ENCODE assay signal across 8 cellular contexts in genomic region chr1:161738627-161739287, GRCh38. TPM values are rescaled to one million over a fixed set of nuclear protein-coding genes. Genes with fewer than 3 reads are reported as not detected.
DNase-seq lines count a peak whose midpoint lies in the region; ATAC-seq, FAIRE-seq and TF ChIP-seq lines count a peak whose summit lies in the region.

No MANE protein-coding gene starts in this region.

- no peak overlapping the region for H3K4me3 Mint-ChIP-seq in progenitor cell of endocrine pancreas (ENCODE audit: low read depth)

- no peaks in the 10 kb centered on the region for H3K4me1 Mint-ChIP-seq in progenitor cell of endocrine pancreas (ENCODE audit: low read depth)

- no peaks in the 10 kb centered on the region for H3K36me3 Mint-ChIP-seq in progenitor cell of endocrine pancreas (ENCODE audit: insufficient read depth)

- peak; percentile 57 for TF ChIP-seq CTCF in progenitor cell of endocrine pancreas (IDR thresholded peaks at IDR 0.05; ENCODE audit: unreplicated experiment)

- peak; percentile 98 for FAIRE-seq in GM19239 (lab: Jason Lieb, UNC)

- H3K9me3 Mint-ChIP-seq in progenitor cell of endocrine pancreas (ENCODE audit: low read depth): no peaks in the 10 kb centered on the region

- peak; percentile 60 for ATAC-seq in HG03280 (IDR thresholded peaks at IDR 0.05; ENCODE audit: unreplicated experiment)

- peaks cover 13% of the 10 kb centered on the region for H3K27me3 Mint-ChIP-seq in progenitor cell of endocrine pancreas

- DNase-seq in COR-L47 (lab: John Stamatoyannopoulos, UW) (peak; percentile 8), GM19239 (ENCODE audit: insufficient read length, low spot score) (no peak), NOMO-1 treated with DMSO at 0.1 percent for 48 hours (lab: John Stamatoyannopoulos, UW; ENCODE audit: unreplicated experiment) (peak; percentile 94), foreskin melanocyte (peak; percentile 80), progenitor cell of endocrine pancreas (ENCODE audit: low spot score, unreplicated experiment) (no peak), NCI-H1048 (lab: John Stamatoyannopoulos, UW) (no peak)
- DNase-seq in activated T-cell treated with anti-CD3 and anti-CD28 coated beads, Interleukin-2, amount 50 U/mL, for 1 hour: peak; percentile 50

- no peak overlapping the region for H3K27ac Mint-ChIP-seq in progenitor cell of endocrine pancreas

RNA-seq across cellular contexts. Expression of gene DUSP12, which starts 10.8 kb away (rescaled TPM):
- 29.8 and 31.0 TPM in 2 replicates for total RNA-seq in progenitor cell of endocrine pancreas

RNA-seq across cellular contexts. Expression of gene FCRLB, which starts 17.4 kb away (rescaled TPM):
- 0.14 and 0.33 TPM in 2 replicates for total RNA-seq in progenitor cell of endocrine pancreas

RNA-seq across cellular contexts. Expression of gene ATF6, which starts 27.4 kb away (rescaled TPM):
- total RNA-seq in progenitor cell of endocrine pancreas: 20.4 and 21.0 TPM in 2 replicates

RNA-seq across cellular contexts. Expression of gene FCRLA, which starts 31.7 kb away (rescaled TPM):
- total RNA-seq in progenitor cell of endocrine pancreas: not detected in 2 replicates

Comparison
In these comparisons a context has a peak if more than half of its experiments do, and no peak if none do; other contexts are left out.
1. DNase-seq: peak in COR-L47 (single experiment), NOMO-1 treated with DMSO at 0.1 percent for 48 hours (single experiment), activated T-cell treated with anti-CD3 and anti-CD28 coated beads, Interleukin-2, amount 50 U/mL, for 1 hour (single experiment) and foreskin melanocyte (single experiment); none in GM19239 (single experiment), progenitor cell of endocrine pancreas (single experiment) and NCI-H1048 (single experiment).